23 cellular contexts compared by ENCODE assay signal in genomic region chr3:18247776-18248310, GRCh38.
"Had no signal": no experiment of that assay in that cellular context is flagged by ENCODE, and none has a peak within 500 bp of the region (broad histone marks: within the 10 kb centered on the region; RNA-seq: fewer than 3 reads in every experiment).

No MANE protein-coding gene starts in this region.

- H3K9me3 Mint-ChIP-seq: dendritic cell treated with granulocyte-macrophage colony-stimulating factor and Interleukin-4, amounts not matched to agents 40 ng/mL and 50 ng/mL, for 4 days; effector memory CD8-positive, alpha-beta T cell; naive B cell; nephron had no signal

- H3K27me3 Mint-ChIP-seq: dendritic cell treated with granulocyte-macrophage colony-stimulating factor and Interleukin-4, amounts not matched to agents 40 ng/mL and 50 ng/mL, for 4 days had no signal

- H3K27ac Mint-ChIP-seq: dendritic cell treated with granulocyte-macrophage colony-stimulating factor and Interleukin-4, amounts not matched to agents 40 ng/mL and 50 ng/mL, for 4 days; effector memory CD8-positive, alpha-beta T cell; naive B cell; nephron had no signal

- H3K27ac ChIP-seq: epithelial cell of prostate, esophagus squamous epithelium, gastroesophageal sphincter, left ventricle myocardium inferior, lower lobe of right lung, tibial artery, upper lobe of right lung, vagina had no signal

- H3K27me3 ChIP-seq: esophagus squamous epithelium, gastroesophageal sphincter, tibial artery, upper lobe of right lung, vagina had no signal

- H3K36me3 ChIP-seq: esophagus squamous epithelium, gastroesophageal sphincter, left ventricle myocardium inferior, lower lobe of right lung, tibial artery, upper lobe of right lung, vagina had no signal

- H3K4me3 Mint-ChIP-seq: dendritic cell treated with granulocyte-macrophage colony-stimulating factor and Interleukin-4, amounts not matched to agents 40 ng/mL and 50 ng/mL, for 4 days; effector memory CD8-positive, alpha-beta T cell; naive B cell; nephron had no signal

- ATAC-seq: effector memory CD8-positive, alpha-beta T cell; gastroesophageal sphincter; left cardiac atrium; lower lobe of right lung; right cardiac atrium; stimulated activated naive CD8-positive, alpha-beta T cell treated with anti-CD3 and anti-CD28 coated beads, Interleukin-15, Interleukin-2, amounts not matched to agents 100 U/mL and 50 U/mL, for 24 hours; upper lobe of right lung had no signal

- DNase-seq: effector memory CD8-positive, alpha-beta T cell; esophagus squamous epithelium; foreskin fibroblast; glutamatergic neuron; kidney; left cardiac atrium; left ventricle myocardium inferior; lower lobe of right lung; mesenchymal stem cell; naive B cell; posterior cingulate gyrus; right cardiac atrium; small intestine; stimulated activated CD4-positive, alpha-beta T cell treated with anti-CD3 and anti-CD28 coated beads, Interleukin-12 subunit alpha, Interleukin-12 subunit beta, amount 100 ng/mL, for 4 hours; stimulated activated CD4-positive, alpha-beta T cell treated with anti-CD3 and anti-CD28 coated beads, Interleukin-2, amount 100 ng/mL, for 48 hours; stimulated activated naive CD8-positive, alpha-beta T cell treated with anti-CD3 and anti-CD28 coated beads, Interleukin-15, Interleukin-2, amounts not matched to agents 100 U/mL and 50 U/mL, for 24 hours; tibial artery; upper lobe of right lung had no signal

- H3K4me1 ChIP-seq: gastroesophageal sphincter, left ventricle myocardium inferior, lower lobe of right lung, tibial artery, upper lobe of right lung, vagina had no signal

- H3K9me3 ChIP-seq: esophagus squamous epithelium, gastroesophageal sphincter, left ventricle myocardium inferior, lower lobe of right lung, tibial artery, upper lobe of right lung, vagina had no signal

- H3K4me3 ChIP-seq: esophagus squamous epithelium, gastroesophageal sphincter, left ventricle myocardium inferior, lower lobe of right lung, tibial artery, upper lobe of right lung, vagina had no signal
